10 cellular contexts compared by ENCODE assay signal in genomic region chr6:79250107-79250514, GRCh38. TPM values are rescaled to one million over a fixed set of nuclear protein-coding genes. Genes with fewer than 3 reads are reported as not detected.
DNase-seq lines count a peak whose midpoint lies in the region; ATAC-seq and TF ChIP-seq lines count a peak whose summit lies in the region.
"Had no signal": no experiment of that assay in that cellular context is flagged by ENCODE, and none has a peak within 500 bp of the region (broad histone marks: within the 10 kb centered on the region; RNA-seq: fewer than 3 reads in every experiment).

No MANE protein-coding gene starts in this region.

- H3K9me3 Mint-ChIP-seq in endodermal cell: peaks cover 18% of the 10 kb centered on the region
- H3K9me3 Mint-ChIP-seq in type B pancreatic cell: no peaks in the 10 kb centered on the region

- 0 out of 2 replicates have a peak, but pooled peaks have one; percentile 3 for TF ChIP-seq CTCF in BJ (IDR thresholded peaks at IDR 0.05; ENCODE audit: insufficient read depth, low read depth, low read length)
- TF ChIP-seq CTCF in endodermal cell (conservative IDR thresholded peaks at IDR 0.05): peak; percentile 71
- TF ChIP-seq CTCF in type B pancreatic cell (conservative IDR thresholded peaks at IDR 0.05): no peak
- peak in 1 of 6 experiments; percentile 12 for TF ChIP-seq CTCF in Peyer's patch (IDR thresholded peaks at IDR 0.05)

- DNase-seq in BJ (ENCODE audit: low read depth) (no peak), endodermal cell (no peak), type B pancreatic cell (ENCODE audit: extremely low spot score, unreplicated experiment) (no peak), Peyer's patch (no peak), NCI-H2081 (lab: John Stamatoyannopoulos, UW) (no peak)

- H3K27ac Mint-ChIP-seq in endodermal cell (no peak overlapping the region), type B pancreatic cell (no peak overlapping the region)

- no peak overlapping the region for H3K27ac ChIP-seq in endodermal cell (ENCODE audit: low read depth, low read length)
- no peak overlapping the region for H3K27ac ChIP-seq in Peyer's patch
- H3K27ac ChIP-seq: SK-N-MC had no signal

- 57% methylated on average over 2 of the region's 2 CpGs; no CpG with 5 or more reads in 1 of the 2 experiments for WGBS in endodermal cell (ENCODE audit: insufficient coverage in 1 of 2, insufficient read length in 1 of 2), 2 experiments

- H3K36me3 ChIP-seq in BJ (ENCODE audit: control insufficient read depth, insufficient read depth, low read length) (no peaks in the 10 kb centered on the region), endodermal cell (ENCODE audit: control insufficient read depth, insufficient read depth, low read length) (no peaks in the 10 kb centered on the region), Peyer's patch (no peaks in the 10 kb centered on the region)

- no peak for TF ChIP-seq POLR2A in Peyer's patch (IDR thresholded peaks at IDR 0.05)

- no peaks in the 10 kb centered on the region for H3K27me3 Mint-ChIP-seq in endodermal cell (ENCODE audit: insufficient read depth)
- no peaks in the 10 kb centered on the region for H3K27me3 Mint-ChIP-seq in type B pancreatic cell
- H3K27me3 Mint-ChIP-seq: central memory CD8-positive, alpha-beta T cell had no signal

- H3K36me3 Mint-ChIP-seq in endodermal cell (ENCODE audit: low read depth): no peaks in the 10 kb centered on the region
- no peaks in the 10 kb centered on the region for H3K36me3 Mint-ChIP-seq in type B pancreatic cell

- H3K4me1 ChIP-seq in endodermal cell (ENCODE audit: control insufficient read depth, insufficient read depth, low read length) (no peaks in the 10 kb centered on the region), Peyer's patch (no peaks in the 10 kb centered on the region)

- POLR2A ChIA-PET in BJ (lab: Charles Lee): no interaction called here

- peaks cover 17% of the 10 kb centered on the region for H3K9me3 ChIP-seq in endodermal cell (ENCODE audit: control insufficient read depth, low read length)
- no peaks in the 10 kb centered on the region for H3K9me3 ChIP-seq in Peyer's patch

- no peak overlapping the region for H3K4me3 ChIP-seq in BJ (ENCODE audit: low read depth, low read length)
- no peak overlapping the region for H3K4me3 ChIP-seq in endodermal cell (ENCODE audit: low read length)
- H3K4me3 ChIP-seq in Peyer's patch: no peak overlapping the region
- H3K4me3 ChIP-seq: SK-N-MC had no signal

- H3K4me3 Mint-ChIP-seq in endodermal cell (no peak overlapping the region), type B pancreatic cell (no peak overlapping the region)
- H3K4me3 Mint-ChIP-seq: central memory CD8-positive, alpha-beta T cell had no signal

- CTCF ChIA-PET in BJ (lab: Yijun Ruan, JAX): no interaction called here

- H3K9ac ChIP-seq in endodermal cell (ENCODE audit: extremely low read depth, low read length, poor library complexity, severe bottlenecking): no peak overlapping the region

- H3K4me1 Mint-ChIP-seq in endodermal cell (no peaks in the 10 kb centered on the region), type B pancreatic cell (ENCODE audit: unreplicated experiment) (peaks cover 3% of the 10 kb centered on the region)
- H3K4me1 Mint-ChIP-seq: central memory CD8-positive, alpha-beta T cell had no signal

- H3K27me3 ChIP-seq in BJ (ENCODE audit: control insufficient read depth, insufficient read depth, low read length) (peaks cover 1% of the 10 kb centered on the region; the same call in 1 of the 2 replicates), endodermal cell (ENCODE audit: control insufficient read depth, insufficient read depth, low read length, poor library complexity, severe bottlenecking) (no peaks in the 10 kb centered on the region), Peyer's patch (no peaks in the 10 kb centered on the region)

- ATAC-seq in GM19023 (IDR thresholded peaks at IDR 0.05; ENCODE audit: unreplicated experiment): peak; percentile 58
- peak; percentile 85 for ATAC-seq in HG03060 (IDR thresholded peaks at IDR 0.05; ENCODE audit: low read depth, unreplicated experiment)
- ATAC-seq in HG02840 (IDR thresholded peaks at IDR 0.05; ENCODE audit: low FRiP score, unreplicated experiment): no peak

RNA-seq across cellular contexts. Expression of gene HMGN3, which starts 15.6 kb away (rescaled TPM):
- polyA plus RNA-seq in BJ (2011; rRNA removed): 10.3 and 30.9 TPM in 2 replicates
- polyA minus RNA-seq in BJ (2011; rRNA and poly(A)+ RNA removed): 1.8 and 3.0 TPM in 2 replicates
- total RNA-seq in endodermal cell: 100 to 1,000 TPM; 139 to 157 TPM
- polyA plus RNA-seq in endodermal cell (2013, experiment 1 of 2): 162 TPM
- polyA plus RNA-seq in endodermal cell (2013, experiment 2 of 2): 167 TPM
- 163 and 261 TPM in 2 replicates for total RNA-seq in type B pancreatic cell (ENCODE audit: low replicate concordance)
- total RNA-seq in Peyer's patch: 100 to 1,000 TPM in 1 of 4 donors, 10 to 100 TPM in 1, 1 to 10 TPM in 2; 9.3 to 102 (median 16.5) TPM
